In the genomic region with DNA sequence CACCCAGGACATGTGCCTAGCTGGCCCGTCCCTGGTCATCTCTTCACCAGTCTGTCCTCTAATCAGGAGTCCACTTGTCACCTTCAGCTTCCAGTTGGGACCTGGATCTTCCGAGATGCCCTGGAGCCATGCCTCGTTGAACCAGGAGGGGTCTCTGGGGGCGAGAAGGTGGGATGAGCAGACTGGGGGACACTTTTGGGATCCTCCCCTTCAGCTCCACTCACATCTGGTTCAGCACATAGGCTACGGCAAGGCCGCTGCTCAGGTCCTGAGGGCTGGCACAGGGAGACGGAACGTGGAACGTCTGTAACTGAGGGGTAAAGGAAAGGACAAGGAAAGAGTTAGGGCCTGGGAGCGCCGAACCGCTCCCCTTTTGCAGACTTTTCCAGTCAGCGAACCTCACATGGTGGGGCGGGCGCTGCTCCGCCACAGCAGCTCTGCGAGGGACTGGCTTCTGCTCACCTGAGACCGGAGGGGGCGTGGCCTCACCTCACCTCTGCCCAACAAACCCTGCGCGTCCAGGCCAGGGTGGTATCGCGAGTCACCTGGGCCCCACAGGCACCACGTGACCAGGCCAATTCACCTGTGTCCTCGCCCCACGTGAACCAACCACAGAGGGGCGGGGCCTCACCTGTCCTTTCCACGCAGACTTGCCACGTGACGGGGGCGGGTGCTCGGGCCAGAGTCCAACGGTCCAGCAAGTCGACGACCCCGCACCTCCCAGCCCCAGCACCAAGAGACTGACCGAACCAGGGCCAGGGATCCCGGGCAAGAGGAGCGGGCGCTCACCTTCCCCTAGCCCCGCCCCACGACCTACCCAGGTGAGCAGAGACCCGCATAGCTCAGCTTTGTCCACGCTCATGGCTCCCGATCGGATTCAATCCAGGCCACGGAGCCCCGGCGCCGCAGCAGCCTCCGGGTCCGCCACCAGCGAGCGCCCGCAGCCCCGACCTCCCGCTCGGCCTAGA, we compare ENCODE assay signal across 8 cellular contexts. TPM values are rescaled to one million over a fixed set of nuclear protein-coding genes. Genes with fewer than 3 reads are reported as not detected.
A peak's percentile ranks its signal among the peaks of the same experiment; 100 is the strongest.
DNase-seq lines count a peak whose midpoint lies in the region; ATAC-seq and TF ChIP-seq lines count a peak whose summit lies in the region.

A gene with protein sequence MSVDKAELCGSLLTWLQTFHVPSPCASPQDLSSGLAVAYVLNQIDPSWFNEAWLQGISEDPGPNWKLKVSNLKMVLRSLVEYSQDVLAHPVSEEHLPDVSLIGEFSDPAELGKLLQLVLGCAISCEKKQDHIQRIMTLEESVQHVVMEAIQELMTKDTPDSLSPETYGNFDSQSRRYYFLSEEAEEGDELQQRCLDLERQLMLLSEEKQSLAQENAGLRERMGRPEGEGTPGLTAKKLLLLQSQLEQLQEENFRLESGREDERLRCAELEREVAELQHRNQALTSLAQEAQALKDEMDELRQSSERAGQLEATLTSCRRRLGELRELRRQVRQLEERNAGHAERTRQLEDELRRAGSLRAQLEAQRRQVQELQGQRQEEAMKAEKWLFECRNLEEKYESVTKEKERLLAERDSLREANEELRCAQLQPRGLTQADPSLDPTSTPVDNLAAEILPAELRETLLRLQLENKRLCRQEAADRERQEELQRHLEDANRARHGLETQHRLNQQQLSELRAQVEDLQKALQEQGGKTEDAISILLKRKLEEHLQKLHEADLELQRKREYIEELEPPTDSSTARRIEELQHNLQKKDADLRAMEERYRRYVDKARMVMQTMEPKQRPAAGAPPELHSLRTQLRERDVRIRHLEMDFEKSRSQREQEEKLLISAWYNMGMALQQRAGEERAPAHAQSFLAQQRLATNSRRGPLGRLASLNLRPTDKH (minus strand): TSS at position 965 of the 968 bp plus-strand sequence. CDS start 103 bp downstream, at position 862.

- TF ChIP-seq EP300 in suprapubic skin (IDR thresholded peaks at IDR 0.05) = no peak

- in situ Hi-C loops in Panc1 (cut with HindIII; ENCODE audit: low pct_unique_long_range_greater_than_20kb, low sequenced_read_pairs) = no loop called here

- H3K36me3 Mint-ChIP-seq in Caco-2 (ENCODE audit: insufficient read depth, unreplicated experiment) = peaks cover 33% of the 10 kb centered on the region

- H3K4me1 ChIP-seq in Caco-2 (peaks cover 14% of the 10 kb centered on the region), Panc1 (ENCODE audit: control insufficient read depth, insufficient read depth, low read length) (peaks cover 12% of the 10 kb centered on the region), colonic mucosa (peaks cover 4% of the 10 kb centered on the region), suprapubic skin (peaks cover 49% of the 10 kb centered on the region)

- H3K27me3 ChIP-seq in Caco-2 (replicated peaks; ENCODE audit: control insufficient read depth, insufficient read depth, low read length) (no peaks in the 10 kb centered on the region), Panc1 (ENCODE audit: control insufficient read depth, insufficient read depth, low read length) (no peaks in the 10 kb centered on the region), colonic mucosa (no peaks in the 10 kb centered on the region), suprapubic skin (no peaks in the 10 kb centered on the region)

- CTCF ChIA-PET in Caco-2 (lab: Charles Lee) (interaction anchor here (0.8 to 1.4 kb wide), 6 partner anchors 12 to 190 kb away, joined by 3 to 8 read pairs (median 4); no protein-coding TSS in a partner anchor), Panc1 (lab: Charles Lee) (interaction anchor here (1.0 to 1.4 kb wide), 2 partner anchors 8 to 13 kb away, joined by 3 read pairs; no protein-coding TSS in a partner anchor)

- POLR2A ChIA-PET in Caco-2 (lab: Charles Lee) = interaction anchor here (0.5 to 1.4 kb wide), 4 partner anchors 14 to 53 kb away, joined by 3 to 12 read pairs (median 4); a partner anchor contains a TSS
- POLR2A ChIA-PET in Panc1 (lab: Charles Lee) = interaction anchor here (0.6 kb wide), 1 partner anchor 19 kb away, joined by 4 read pairs; no protein-coding TSS in a partner anchor

- TF ChIP-seq CTCF in Caco-2 (IDR thresholded peaks at IDR 0.05; ENCODE audit: insufficient read depth in 1 of 2, low read depth in 1 of 2, low read length in 1 of 2, severe bottlenecking in 1 of 2, unreplicated experiment in 1 of 2) (no peak), Panc1 (IDR thresholded peaks at IDR 0.05) (no peak), colonic mucosa (IDR thresholded peaks at IDR 0.05) (no peak), lower leg skin (IDR thresholded peaks at IDR 0.05) (no peak), suprapubic skin (IDR thresholded peaks at IDR 0.05) (no peak)

- H3K9ac ChIP-seq in colonic mucosa (ENCODE audit: low read depth in 2 of 2, low read length in 2 of 2) = peak within 1 kb of the TSS; percentile 68 to 87

- TF ChIP-seq POLR2A in lower leg skin (IDR thresholded peaks at IDR 0.05) (no peak), suprapubic skin (IDR thresholded peaks at IDR 0.05) (no peak)

- no peaks in the 10 kb centered on the region for H3K9me3 ChIP-seq in Caco-2
- H3K9me3 ChIP-seq in Panc1 (ENCODE audit: control insufficient read depth, insufficient read depth, low read depth, low read length) = no peaks in the 10 kb centered on the region
- no peaks in the 10 kb centered on the region for H3K9me3 ChIP-seq in colonic mucosa
- no peaks in the 10 kb centered on the region for H3K9me3 ChIP-seq in suprapubic skin

- peaks cover 19% of the 10 kb centered on the region for H3K4me1 Mint-ChIP-seq in Caco-2 (ENCODE audit: low read depth, unreplicated experiment)

- ATAC-seq in HG02852 (IDR thresholded peaks at IDR 0.05; ENCODE audit: unreplicated experiment) = peak; percentile 4
- ATAC-seq in Panc1 = peak; percentile 4
- ATAC-seq in HG03280 (IDR thresholded peaks at IDR 0.05; ENCODE audit: unreplicated experiment) = no peak
- ATAC-seq in HG02610 (IDR thresholded peaks at IDR 0.05; ENCODE audit: unreplicated experiment) = no peak

- BruUV-seq in Caco-2 (replicated peaks; lab: Mats Ljungman, UMichigan) = no TSS peak
- no TSS peak for BruUV-seq in Panc1 (replicated peaks; lab: Mats Ljungman, UMichigan)

- peak within 1 kb of the TSS; percentile 91 for H3K27ac Mint-ChIP-seq in Caco-2 (ENCODE audit: unreplicated experiment)

- H3K4me3 Mint-ChIP-seq in Caco-2 (ENCODE audit: unreplicated experiment) = peak within 1 kb of the TSS; percentile 78

- 18 to 23% methylated on average over 32 to 45 of the region's 58 CpGs for WGBS in lower leg skin, 2 donors
- WGBS in suprapubic skin = 18% methylated on average over 33 of the region's 58 CpGs

- H3K36me3 ChIP-seq in Caco-2 (ENCODE audit: control insufficient read depth, insufficient read depth, low read length) = no peaks in the 10 kb centered on the region; the same call in 1 of the 2 replicates
- H3K36me3 ChIP-seq in Panc1 (ENCODE audit: control insufficient read depth, insufficient read depth, low read length) = no peaks in the 10 kb centered on the region
- no peaks in the 10 kb centered on the region for H3K36me3 ChIP-seq in colonic mucosa
- peaks cover 15% of the 10 kb centered on the region for H3K36me3 ChIP-seq in suprapubic skin

- H3K4me3 ChIP-seq in Caco-2 (ENCODE audit: low read depth, low read length) (peak within 1 kb of the TSS; percentile 54), Panc1 (ENCODE audit: low read depth in 2 of 2, low read length in 2 of 2) (peak within 1 kb of the TSS; percentile 58 to 65), colonic mucosa (peak within 1 kb of the TSS; percentile 67), lower leg skin (ENCODE audit: low read depth, poor library complexity, severe bottlenecking) (peak within 1 kb of the TSS; percentile 54), suprapubic skin (peak within 1 kb of the TSS; percentile 70)

- DNase-seq in Caco-2 (peak; percentile 97 to 99), Panc1 (ENCODE audit: low read depth, low spot score) (no peak), colonic mucosa (peak; percentile 98), lower leg skin (ENCODE audit: low spot score in 2 of 2) (peak; percentile 86 to 94), suprapubic skin (ENCODE audit: low spot score in 2 of 2) (peak; percentile 92 to 93)

- H3K27ac ChIP-seq in Panc1 (ENCODE audit: low read length) = no peak within 1 kb of the TSS
- H3K27ac ChIP-seq in colonic mucosa = peak within 1 kb of the TSS; percentile 91
- peak within 1 kb of the TSS; percentile 92 for H3K27ac ChIP-seq in suprapubic skin

- H3K9me3 Mint-ChIP-seq in Caco-2 (ENCODE audit: unreplicated experiment) = no peaks in the 10 kb centered on the region

- no peaks in the 10 kb centered on the region for H3K27me3 Mint-ChIP-seq in Caco-2 (ENCODE audit: insufficient read depth, unreplicated experiment)

- intact Hi-C loops in Caco-2 (cut with micrococcal nuclease; ENCODE audit: unreplicated experiment) = loop anchor here (1.0 to 5.0 kb wide), 2 partner anchors 41 to 53 kb away; a partner anchor contains a TSS
- intact Hi-C loops in Panc1 (cut with micrococcal nuclease; ENCODE audit: unreplicated experiment) = no loop called here
- intact Hi-C loops in colonic mucosa (cut with DNase I) = no loop called here
- intact Hi-C loops in lower leg skin (cut with DNase I; ENCODE audit: low total_unique reads) = no loop called here

RNA-seq across cellular contexts. Expression of the gene that starts here (rescaled TPM):
- 74.2 and 80.4 TPM in 2 replicates for total RNA-seq in Caco-2 (2022)
- 14.3 TPM for total RNA-seq in Panc1 (2021; ENCODE audit: unreplicated experiment)
- polyA plus RNA-seq in Panc1 (2012; ENCODE audit: insufficient read length) = 27.7 TPM
- total RNA-seq in colonic mucosa = 10 to 100 TPM; 54.8 to 72.0 TPM
- total RNA-seq in lower leg skin = 100 to 1,000 TPM in 1 of 4 donors, 10 to 100 TPM in 3; 49.9 to 122 (median 65.8) TPM
- total RNA-seq in suprapubic skin = 100 to 1,000 TPM in 2 of 4 donors, 10 to 100 TPM in 2; 55.1 to 227 (median 83.6) TPM

Comparison
In these comparisons a context has a peak if more than half of its experiments do, and no peak if none do; other contexts are left out.
1. ATAC-seq: peak in HG02852 (single experiment) and Panc1 (single experiment); none in HG03280 (single experiment) and HG02610 (single experiment).
2. Peak in every context shown above with its lines, with median percentiles within 50 percentile points of each other: H3K4me3 ChIP-seq.